ENCODE assay signal across 1 cellular context in genomic region chr10:71846816-71847215, GRCh38.
TF ChIP-seq lines count a peak whose summit lies in the region.

No MANE protein-coding gene starts in this region.

TF ChIP-seq in SK-N-SH, 30 proteins besides CTCF, POLR2A, EP300 and RAD21:
- TF ChIP-seq IRF3 (IDR thresholded peaks at IDR 0.05; ENCODE audit: low read depth, low read length), result no peak
- no peak for TF ChIP-seq REST (IDR thresholded peaks at IDR 0.05; ENCODE audit: low read depth, low read length)
- no peak for TF ChIP-seq NFIC (IDR thresholded peaks at IDR 0.05; ENCODE audit: borderline replicate concordance)
- no peak for TF ChIP-seq SMC3 (IDR thresholded peaks at IDR 0.05; ENCODE audit: low read depth, low read length)
- no peak for TF ChIP-seq MXI1 (IDR thresholded peaks at IDR 0.05; ENCODE audit: low read depth, low read length)
- no peak for TF ChIP-seq RCOR1 (IDR thresholded peaks at IDR 0.05; ENCODE audit: low read length)
- TF ChIP-seq FOXJ3 (CRISPR knock-in tag; IDR thresholded peaks at IDR 0.05), result no peak
- TF ChIP-seq MAX (IDR thresholded peaks at IDR 0.05; ENCODE audit: low read depth), result no peak
- TF ChIP-seq EZH2phosphoT487 (IDR thresholded peaks at IDR 0.05; ENCODE audit: borderline replicate concordance, low read depth), result no peak
- TF ChIP-seq GABPA (IDR thresholded peaks at IDR 0.05; ENCODE audit: low read depth), result no peak
- no peak for TF ChIP-seq FOSL2 (IDR thresholded peaks at IDR 0.05; ENCODE audit: borderline replicate concordance, low read depth)
- TF ChIP-seq USF2 (IDR thresholded peaks at IDR 0.05; ENCODE audit: borderline replicate concordance, low read depth, low read length), result no peak
- no peak for TF ChIP-seq USF1 (IDR thresholded peaks at IDR 0.05; ENCODE audit: borderline replicate concordance, low read depth)
- no peak for TF ChIP-seq PBX3 (IDR thresholded peaks at IDR 0.05)
- no peak for TF ChIP-seq YY1 (IDR thresholded peaks at IDR 0.05; ENCODE audit: low read depth)
- no peak for TF ChIP-seq TEAD4 (IDR thresholded peaks at IDR 0.05; ENCODE audit: borderline replicate concordance, insufficient read depth)
- TF ChIP-seq ZBTB33 (IDR thresholded peaks at IDR 0.05; ENCODE audit: borderline replicate concordance, low read depth), result no peak
- TF ChIP-seq NRF1 (IDR thresholded peaks at IDR 0.05; ENCODE audit: low read depth, low read length), result no peak
- no peak for TF ChIP-seq ELF1 (IDR thresholded peaks at IDR 0.05)
